Comparison of ENCODE assay signal across 6 cellular contexts in genomic region chr1:181528241-181528640, GRCh38. TPM values are rescaled to one million over a fixed set of nuclear protein-coding genes. Genes with fewer than 3 reads are reported as not detected.
"Had no signal": no experiment of that assay in that cellular context is flagged by ENCODE, and none has a peak within 500 bp of the region (broad histone marks: within the 10 kb centered on the region; RNA-seq: fewer than 3 reads in every experiment).

No MANE protein-coding gene starts in this region.

RNA-seq across cellular contexts. Expression of gene CACNA1E, which starts 44.9 kb away (rescaled TPM):
- total RNA-seq: OCI-LY7, PC-3, PC-9, RPMI7951, SJSA1 had no signal
- polyA plus RNA-seq: SK-N-SH had no signal
